ENCODE assay signal across 8 cellular contexts in the genomic region with DNA sequence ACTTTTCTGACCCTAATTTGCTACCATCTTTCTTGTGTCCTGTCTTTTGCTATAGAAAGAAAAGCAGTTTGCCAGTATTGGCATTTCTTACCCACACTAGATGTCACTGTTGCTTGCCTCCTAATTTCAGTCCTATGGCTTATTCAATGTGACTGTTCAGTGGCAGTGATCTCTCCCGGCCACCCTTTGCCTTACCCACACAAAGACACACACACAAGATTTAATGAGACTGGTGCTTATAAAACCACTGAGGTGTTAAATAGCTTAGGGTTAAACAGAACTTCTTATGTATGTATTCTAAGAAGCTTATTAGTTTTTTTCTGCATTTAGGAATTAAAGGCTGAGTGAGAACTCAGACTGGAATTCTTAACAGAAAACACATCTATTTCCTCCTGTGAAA.
DNase-seq lines count a peak whose midpoint lies in the region; ATAC-seq and TF ChIP-seq lines count a peak whose summit lies in the region.

No MANE protein-coding gene starts in this region.

- peak; percentile 44 for TF ChIP-seq CTCF in GM12873 (IDR thresholded peaks at IDR 0.05; ENCODE audit: insufficient read depth, low read depth, low read length, missing control alignments)

- DNase-seq in NCI-H524 treated with DMSO at 0.1 percent for 48 hours (lab: John Stamatoyannopoulos, UW) (peak; percentile 74), cerebellar cortex (ENCODE audit: low spot score) (peak; percentile 91), middle frontal gyrus (ENCODE audit: extremely low spot score, low spot score) (peak; percentile 22), GOT3 (lab: John Stamatoyannopoulos, UW) (no peak)
- DNase-seq in stimulated activated CD4-positive, alpha-beta T cell treated with anti-CD3 and anti-CD28 coated beads, Interleukin-4, amount 100 ng/mL, for 4 hours, result no peak
- DNase-seq in NK-92 treated with Interleukin-12 subunit alpha and Interleukin-12 subunit beta, amount 100 ng/mL, for 24 hours (lab: John Stamatoyannopoulos, UW), result no peak

- ATAC-seq in HG03565 (IDR thresholded peaks at IDR 0.05; ENCODE audit: unreplicated experiment), result peak; percentile 57

Comparison
In these comparisons a context has a peak if more than half of its experiments do, and no peak if none do; other contexts are left out.
1. DNase-seq: peak in NCI-H524 treated with DMSO at 0.1 percent for 48 hours (single experiment), cerebellar cortex (single experiment) and middle frontal gyrus (single experiment); none in stimulated activated CD4-positive, alpha-beta T cell treated with anti-CD3 and anti-CD28 coated beads, Interleukin-4, amount 100 ng/mL, for 4 hours (0 of 2), NK-92 treated with Interleukin-12 subunit alpha and Interleukin-12 subunit beta, amount 100 ng/mL, for 24 hours (single experiment) and GOT3 (single experiment).